25 cellular contexts compared by ENCODE assay signal in genomic region chr5:162657076-162657475, GRCh38.
"Had no signal": no experiment of that assay in that cellular context is flagged by ENCODE, and none has a peak within 500 bp of the region (broad histone marks: within the 10 kb centered on the region; RNA-seq: fewer than 3 reads in every experiment).

No MANE protein-coding gene starts in this region.

- FAIRE-seq: keratinocyte had no signal

- DNase-seq: effector memory CD4-positive, alpha-beta T cell; glutamatergic neuron; immature natural killer cell; left cardiac atrium; left ventricle myocardium inferior; mesenchymal stem cell; naive B cell; spleen; stimulated activated CD4-positive, alpha-beta T cell treated with anti-CD3 and anti-CD28 coated beads, Interleukin-15, amount 100 ng/mL, for 24 hours; stimulated activated CD4-positive, alpha-beta T cell treated with anti-CD3 and anti-CD28 coated beads, Interleukin-1b, Interleukin-23, amount 100 ng/mL, for 48 hours; stimulated activated CD4-positive, alpha-beta T cell treated with anti-CD3 and anti-CD28 coated beads, Interleukin-4, amount 100 ng/mL, for 24 hours; tibial artery; upper lobe of left lung had no signal

- H3K9me3 Mint-ChIP-seq: nephron had no signal

- H3K27ac ChIP-seq: epithelial cell of prostate, esophagus muscularis mucosa, gastroesophageal sphincter, left ventricle myocardium inferior, parathyroid adenoma, prostate gland, spleen, tibial artery, upper lobe of left lung, vagina had no signal

- H3K9me3 ChIP-seq: esophagus muscularis mucosa, gastroesophageal sphincter, prostate gland, tibial artery, upper lobe of left lung, vagina had no signal

- H3K9ac ChIP-seq: parathyroid adenoma had no signal

- H3K36me3 ChIP-seq: esophagus muscularis mucosa, gastroesophageal sphincter, left ventricle myocardium inferior, prostate gland, spleen, tibial artery, upper lobe of left lung, vagina had no signal

- H3K4me3 ChIP-seq: esophagus muscularis mucosa, gastroesophageal sphincter, left ventricle myocardium inferior, lung, prostate gland, spleen, tibial artery, upper lobe of left lung, vagina had no signal

- H3K79me2 ChIP-seq: parathyroid adenoma had no signal

- H3K4me1 Mint-ChIP-seq: immature natural killer cell; naive B cell; nephron; stimulated activated memory B cell treated with anti-CD40 and anti-IgM and Interleukin-4, amounts not matched to agents 10 μg/mL and 1 μg/mL and 100 μg/mL, for 72 hours had no signal

- H3K27me3 ChIP-seq: esophagus muscularis mucosa, gastroesophageal sphincter, spleen, tibial artery, upper lobe of left lung, vagina had no signal

- ATAC-seq: gastroesophageal sphincter, left cardiac atrium, sciatic nerve had no signal

- H3K4me1 ChIP-seq: esophagus muscularis mucosa, gastroesophageal sphincter, left ventricle myocardium inferior, parathyroid adenoma, prostate gland, spleen, tibial artery, upper lobe of left lung, vagina had no signal

- H3K36me3 Mint-ChIP-seq: immature natural killer cell; naive B cell; stimulated activated memory B cell treated with anti-CD40 and anti-IgM and Interleukin-4, amounts not matched to agents 10 μg/mL and 1 μg/mL and 100 μg/mL, for 72 hours had no signal

- H3K27ac Mint-ChIP-seq: immature natural killer cell; naive B cell; nephron; stimulated activated memory B cell treated with anti-CD40 and anti-IgM and Interleukin-4, amounts not matched to agents 10 μg/mL and 1 μg/mL and 100 μg/mL, for 72 hours; stimulated activated naive CD8-positive, alpha-beta T cell treated with anti-CD3 and anti-CD28 coated beads, Interleukin-15, Interleukin-2, amounts not matched to agents 100 ng/mL and 50 ng/mL, for 24 hours had no signal

- H3K4me3 Mint-ChIP-seq: immature natural killer cell; naive B cell; nephron; stimulated activated memory B cell treated with anti-CD40 and anti-IgM and Interleukin-4, amounts not matched to agents 10 μg/mL and 1 μg/mL and 100 μg/mL, for 72 hours; stimulated activated naive CD8-positive, alpha-beta T cell treated with anti-CD3 and anti-CD28 coated beads, Interleukin-15, Interleukin-2, amounts not matched to agents 100 ng/mL and 50 ng/mL, for 24 hours had no signal

- H3K27me3 Mint-ChIP-seq: naive B cell; stimulated activated memory B cell treated with anti-CD40 and anti-IgM and Interleukin-4, amounts not matched to agents 10 μg/mL and 1 μg/mL and 100 μg/mL, for 72 hours; stimulated activated naive CD8-positive, alpha-beta T cell treated with anti-CD3 and anti-CD28 coated beads, Interleukin-15, Interleukin-2, amounts not matched to agents 100 ng/mL and 50 ng/mL, for 24 hours had no signal

- H2AFZ ChIP-seq: parathyroid adenoma had no signal
